ENCODE assay signal across 2 cellular contexts in the genomic region with DNA sequence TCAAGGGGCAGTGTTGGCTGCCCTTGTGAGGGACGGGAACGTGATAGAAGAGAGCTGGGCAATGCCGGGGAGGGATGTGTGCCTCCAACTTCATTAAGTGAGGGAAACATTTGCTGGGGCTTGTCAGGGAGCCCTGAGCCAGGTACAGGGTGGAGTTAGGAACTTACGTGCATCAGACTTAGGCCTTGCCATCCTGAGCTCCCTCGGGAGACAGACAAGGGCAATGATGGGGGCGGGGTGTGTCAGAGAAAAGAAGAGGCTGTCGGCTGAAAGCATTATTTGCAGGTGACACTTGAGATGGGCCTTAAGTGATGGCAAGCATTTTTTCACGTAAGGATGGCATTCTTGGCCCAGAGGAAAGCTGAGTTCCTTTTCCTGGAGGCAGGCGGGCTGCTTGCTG.
TF ChIP-seq lines count a peak whose summit lies in the region.

No MANE protein-coding gene starts in this region.

TF ChIP-seq in SK-N-SH, 30 proteins besides CTCF, POLR2A, EP300 and RAD21 (continued from another document):
- TF ChIP-seq, protein P1, sequence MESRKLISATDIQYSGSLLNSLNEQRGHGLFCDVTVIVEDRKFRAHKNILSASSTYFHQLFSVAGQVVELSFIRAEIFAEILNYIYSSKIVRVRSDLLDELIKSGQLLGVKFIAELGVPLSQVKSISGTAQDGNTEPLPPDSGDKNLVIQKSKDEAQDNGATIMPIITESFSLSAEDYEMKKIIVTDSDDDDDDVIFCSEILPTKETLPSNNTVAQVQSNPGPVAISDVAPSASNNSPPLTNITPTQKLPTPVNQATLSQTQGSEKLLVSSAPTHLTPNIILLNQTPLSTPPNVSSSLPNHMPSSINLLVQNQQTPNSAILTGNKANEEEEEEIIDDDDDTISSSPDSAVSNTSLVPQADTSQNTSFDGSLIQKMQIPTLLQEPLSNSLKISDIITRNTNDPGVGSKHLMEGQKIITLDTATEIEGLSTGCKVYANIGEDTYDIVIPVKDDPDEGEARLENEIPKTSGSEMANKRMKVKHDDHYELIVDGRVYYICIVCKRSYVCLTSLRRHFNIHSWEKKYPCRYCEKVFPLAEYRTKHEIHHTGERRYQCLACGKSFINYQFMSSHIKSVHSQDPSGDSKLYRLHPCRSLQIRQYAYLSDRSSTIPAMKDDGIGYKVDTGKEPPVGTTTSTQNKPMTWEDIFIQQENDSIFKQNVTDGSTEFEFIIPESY (IDR thresholded peaks at IDR 0.05; ENCODE audit: borderline replicate concordance, low read depth): no peak
- TF ChIP-seq FOXM1 (IDR thresholded peaks at IDR 0.05; ENCODE audit: low read depth) (no peak), YY1 (IDR thresholded peaks at IDR 0.05; ENCODE audit: low read depth) (no peak), NFIC (IDR thresholded peaks at IDR 0.05; ENCODE audit: borderline replicate concordance) (no peak), MXI1 (IDR thresholded peaks at IDR 0.05; ENCODE audit: low read depth, low read length) (no peak), RXRA (IDR thresholded peaks at IDR 0.05; ENCODE audit: borderline replicate concordance, low read depth) (no peak), TEAD4 (IDR thresholded peaks at IDR 0.05; ENCODE audit: borderline replicate concordance, insufficient read depth) (no peak), SMC3 (IDR thresholded peaks at IDR 0.05; ENCODE audit: low read depth, low read length) (no peak), USF1 (IDR thresholded peaks at IDR 0.05; ENCODE audit: borderline replicate concordance, low read depth) (no peak), FOXJ3 (CRISPR knock-in tag; IDR thresholded peaks at IDR 0.05) (no peak), GATA2 (CRISPR knock-in tag; IDR thresholded peaks at IDR 0.05) (no peak), JUND (IDR thresholded peaks at IDR 0.05) (no peak), MEF2A (IDR thresholded peaks at IDR 0.05; ENCODE audit: borderline replicate concordance, low read depth) (no peak)

TF ChIP-seq in SK-N-SH treated with all-trans-retinoic acid at 6 μM for 48 hours, 23 proteins besides CTCF, POLR2A, EP300 and RAD21 (continued from another document):
- no peak for TF ChIP-seq TSHZ2 (CRISPR knock-in tag; IDR thresholded peaks at IDR 0.05)
- TF ChIP-seq ZNF8 (CRISPR knock-in tag; IDR thresholded peaks at IDR 0.05): no peak
- no peak for TF ChIP-seq BACH2 (CRISPR knock-in tag; IDR thresholded peaks at IDR 0.05; ENCODE audit: borderline replicate concordance)
